ENCODE assay signal across 20 cellular contexts in genomic region chr7:124397134-124397533, GRCh38.
DNase-seq lines count a peak whose midpoint lies in the region; ATAC-seq, FAIRE-seq and TF ChIP-seq lines count a peak whose summit lies in the region.
"Had no signal": no experiment of that assay in that cellular context is flagged by ENCODE, and none has a peak within 500 bp of the region (broad histone marks: within the 10 kb centered on the region; RNA-seq: fewer than 3 reads in every experiment).

No MANE protein-coding gene starts in this region.

- H3K27ac Mint-ChIP-seq in natural killer cell: no peak overlapping the region
- H3K27ac Mint-ChIP-seq: CD14-positive monocyte; CD4-positive, alpha-beta T cell; HFFc6 had no signal

- H3K36me3 Mint-ChIP-seq in natural killer cell: peaks cover 8% of the 10 kb centered on the region
- H3K36me3 Mint-ChIP-seq: CD14-positive monocyte; CD8-positive, alpha-beta memory T cell had no signal

- peaks cover 23 to 29% of the 10 kb centered on the region in 2 donors for H3K9me3 Mint-ChIP-seq in natural killer cell

- no peaks in the 10 kb centered on the region for H3K27me3 Mint-ChIP-seq in natural killer cell (ENCODE audit: low read depth in 2 of 2)
- H3K27me3 Mint-ChIP-seq: CD4-positive, alpha-beta T cell; CD8-positive, alpha-beta memory T cell had no signal

- intact Hi-C loops in natural killer cell (cut with micrococcal nuclease): no loop called here

- ATAC-seq in natural killer cell (no peak), GM19023 (IDR thresholded peaks at IDR 0.05; ENCODE audit: unreplicated experiment) (no peak), GM19035 (IDR thresholded peaks at IDR 0.05; ENCODE audit: unreplicated experiment) (no peak)
- ATAC-seq: GM12878 had no signal

- H3K4me3 Mint-ChIP-seq in natural killer cell: no peak overlapping the region
- H3K4me3 Mint-ChIP-seq: CD14-positive monocyte; CD4-positive, alpha-beta T cell; CD8-positive, alpha-beta memory T cell; HFFc6 had no signal

- peak; percentile 39 for FAIRE-seq in GM19239 (lab: Jason Lieb, UNC)
- FAIRE-seq: D721Med, GM12878, H54 had no signal

- DNase-seq in GM19239 (ENCODE audit: insufficient read length, low spot score): no peak
- DNase-seq in HT1080 (ENCODE audit: low read depth): peak; percentile 10
- peak; percentile 2 for DNase-seq in glomerular visceral epithelial cell (ENCODE audit: extremely low spot score)
- no peak for DNase-seq in natural killer cell
- DNase-seq: AML-193; BE2C; CD4-positive, alpha-beta T cell; CD8-positive, alpha-beta memory T cell; DMS 273 treated with DMSO at 0.1 percent for 48 hours; DMS79; EL; GDM1; GOT3; HFFc6 had no signal

- H3K4me1 Mint-ChIP-seq in natural killer cell: no peaks in the 10 kb centered on the region
- H3K4me1 Mint-ChIP-seq: CD14-positive monocyte; CD8-positive, alpha-beta memory T cell had no signal

- no peak for TF ChIP-seq CTCF in natural killer cell (IDR thresholded peaks at IDR 0.05)

Comparison
In these comparisons a context has a peak if more than half of its experiments do, and no peak if none do; other contexts are left out.
1. DNase-seq: peak in HT1080 (single experiment) and glomerular visceral epithelial cell (single experiment); none in GM19239 (single experiment) and natural killer cell (single experiment).